Comparison of ENCODE assay signal across 9 cellular contexts in genomic region chr17:63826468-63827001, GRCh38. TPM values are rescaled to one million over a fixed set of nuclear protein-coding genes. Genes with fewer than 3 reads are reported as not detected.
DNase-seq lines count a peak whose midpoint lies in the region; ATAC-seq and TF ChIP-seq lines count a peak whose summit lies in the region.
"Had no signal": no experiment of that assay in that cellular context is flagged by ENCODE, and none has a peak within 500 bp of the region (broad histone marks: within the 10 kb centered on the region; RNA-seq: fewer than 3 reads in every experiment).

No MANE protein-coding gene starts in this region.

- TF ChIP-seq EP300 in gastroesophageal sphincter (IDR thresholded peaks at IDR 0.05): no peak

- no peak for DNase-seq in CD4-positive, alpha-beta memory T cell
- DNase-seq in WTC11 (ENCODE audit: low spot score) (no peak), trophoblast cell (no peak), GM19240 (ENCODE audit: insufficient read length, low spot score) (no peak), MV-4-11 (lab: John Stamatoyannopoulos, UW) (no peak)

- peak; percentile 2 for ATAC-seq in HG02840 (IDR thresholded peaks at IDR 0.05; ENCODE audit: low FRiP score, unreplicated experiment)
- ATAC-seq in WTC11: peak; percentile 2
- peak; percentile 4 for ATAC-seq in gastroesophageal sphincter
- ATAC-seq in HG03354 (IDR thresholded peaks at IDR 0.05; ENCODE audit: poor library complexity, severe bottlenecking, unreplicated experiment): no peak

- peaks cover 55% of the 10 kb centered on the region for H3K4me1 ChIP-seq in CD4-positive, alpha-beta memory T cell (ENCODE audit: insufficient read depth, low read length)
- peaks cover 0 to 58% (median 24%) of the 10 kb centered on the region in 3 donors for H3K4me1 ChIP-seq in gastroesophageal sphincter
- peaks cover 0 to 11% of the 10 kb centered on the region in 2 experiments for H3K4me1 ChIP-seq in trophoblast cell (ENCODE audit: control insufficient read depth in 1 of 2, insufficient read depth in 2 of 2, low read length in 2 of 2)

- peak overlapping the region; percentile 40 for H2AK5ac ChIP-seq in trophoblast cell (ENCODE audit: low read length)

- no peak overlapping the region for H3K18ac ChIP-seq in trophoblast cell (ENCODE audit: low read length)

- H3K14ac ChIP-seq in trophoblast cell (ENCODE audit: low read length): peak overlapping the region; percentile 59

- POLR2A ChIA-PET in CD4-positive, alpha-beta memory T cell (lab: Charles Lee; ENCODE audit: partially characterized antibody): interaction anchor here (0.9 to 12.7 kb wide), 13 partner anchors 8 to 320 kb away, joined by 3 to 129 read pairs (median 4); partner anchors contain the start of genes CCDC47, DDX42, LIMD2 and MAP3K3
- POLR2A ChIA-PET in WTC11 (lab: Charles Lee): interaction anchor here (1.0 to 1.6 kb wide), 3 partner anchors 17 to 53 kb away, joined by 4 to 9 read pairs (median 7); partner anchors contain the start of genes CCDC47 and DDX42

- H2BK5ac ChIP-seq in trophoblast cell (ENCODE audit: low read depth, low read length, poor library complexity): peak overlapping the region; percentile 35

- H3K27me3 Mint-ChIP-seq in CD4-positive, alpha-beta memory T cell: no peaks in the 10 kb centered on the region
- no peaks in the 10 kb centered on the region for H3K27me3 Mint-ChIP-seq in WTC11 (ENCODE audit: low read depth)

- peaks cover 13% of the 10 kb centered on the region for H3K79me1 ChIP-seq in trophoblast cell (ENCODE audit: low read length)

- peak overlapping the region; percentile 27 for H2BK120ac ChIP-seq in trophoblast cell (ENCODE audit: insufficient read depth, low read length, poor library complexity)

- intact Hi-C loops in CD4-positive, alpha-beta memory T cell (cut with micrococcal nuclease): loop anchor here (1.0 to 5.0 kb wide), 5 partner anchors 17 to 204 kb away; partner anchors contain the start of genes CCDC47, MAP3K3 and STRADA

- TF ChIP-seq CTCF in WTC11 (IDR thresholded peaks at IDR 0.05) (no peak), gastroesophageal sphincter (IDR thresholded peaks at IDR 0.05) (no peak)

- peak overlapping the region; percentile 90 for H3K27ac ChIP-seq in CD4-positive, alpha-beta memory T cell (ENCODE audit: low read depth, low read length)
- H3K27ac ChIP-seq in gastroesophageal sphincter: peak overlapping the region; percentile 29 to 89 (median 86)
- peak overlapping the region; percentile 44 for H3K27ac ChIP-seq in trophoblast cell (ENCODE audit: low read depth, low read length)

- peak overlapping the region; percentile 8 for H4K91ac ChIP-seq in trophoblast cell (ENCODE audit: low read depth, low read length)

- H3K4me3 ChIP-seq in CD4-positive, alpha-beta memory T cell (ENCODE audit: low read length in 2 of 2): peak overlapping the region; percentile 93
- peak overlapping the region; percentile 43 to 90 for H3K4me3 ChIP-seq in gastroesophageal sphincter
- H3K4me3 ChIP-seq in trophoblast cell (ENCODE audit: low read depth, low read length): peak overlapping the region; percentile 92

- peaks cover 42 to 92% (median 72%) of the 10 kb centered on the region in 4 donors for H3K4me1 Mint-ChIP-seq in CD4-positive, alpha-beta memory T cell
- H3K4me1 Mint-ChIP-seq in WTC11: peaks cover 18% of the 10 kb centered on the region

- H3K4ac ChIP-seq in trophoblast cell (ENCODE audit: low read depth, low read length): peak overlapping the region; percentile 27

- H3K79me2 ChIP-seq in trophoblast cell (ENCODE audit: control insufficient read depth, insufficient read depth, low read length, poor library complexity): peaks cover 13% of the 10 kb centered on the region

- H4K12ac ChIP-seq in trophoblast cell (ENCODE audit: low read depth, low read length): peak overlapping the region; percentile 58

- CTCF ChIA-PET in CD4-positive, alpha-beta memory T cell (lab: Charles Lee; ENCODE audit: partially characterized antibody): interaction anchor here (1.0 to 2.8 kb wide), 6 partner anchors 8 to 39 kb away, joined by 3 to 10 read pairs (median 3); partner anchors contain the start of gene SMARCD2
- CTCF ChIA-PET in WTC11 (lab: Charles Lee): interaction anchor here (2.0 to 4.4 kb wide), 2 partner anchors 13 to 22 kb away, joined by 5 to 16 read pairs; no protein-coding TSS in a partner anchor

- H3K27me3 ChIP-seq in CD4-positive, alpha-beta memory T cell (ENCODE audit: insufficient read depth, low read length): no peaks in the 10 kb centered on the region
- H3K27me3 ChIP-seq in gastroesophageal sphincter (no peaks in the 10 kb centered on the region), trophoblast cell (ENCODE audit: insufficient read depth, low read length) (no peaks in the 10 kb centered on the region)

- no peak for TF ChIP-seq POLR2A in gastroesophageal sphincter (IDR thresholded peaks at IDR 0.05)

- H4K8ac ChIP-seq in trophoblast cell (ENCODE audit: low read depth, low read length): peak overlapping the region; percentile 73

- peaks cover 62 to 93% of the 10 kb centered on the region in 2 donors for H3K36me3 Mint-ChIP-seq in CD4-positive, alpha-beta memory T cell
- H3K36me3 Mint-ChIP-seq in WTC11: peaks cover 76% of the 10 kb centered on the region

- WGBS in gastroesophageal sphincter (ENCODE audit: low coverage in 1 of 2), 2 donors: 0 to 1% methylated on average over 5 to 20 of the region's 31 CpGs
- whole genome bisulfite sequencing in trophoblast cell (ENCODE audit: extremely low coverage, insufficient coverage, insufficient read length): no CpG with 5 or more reads among the region's 31 CpGs

- peak overlapping the region; percentile 95 to 100 (median 100) for H3K27ac Mint-ChIP-seq in CD4-positive, alpha-beta memory T cell
- H3K27ac Mint-ChIP-seq in WTC11: peak overlapping the region; percentile 100

- no peaks in the 10 kb centered on the region for H3K9me3 ChIP-seq in CD4-positive, alpha-beta memory T cell (ENCODE audit: control insufficient read depth in 1 of 2, low read length in 2 of 2)
- H3K9me3 ChIP-seq in gastroesophageal sphincter: no peaks in the 10 kb centered on the region
- no peaks in the 10 kb centered on the region for H3K9me3 ChIP-seq in trophoblast cell (ENCODE audit: insufficient read depth, low read depth, low read length)

- no peak overlapping the region for H3K23ac ChIP-seq in trophoblast cell (ENCODE audit: low read length)

- peak overlapping the region; percentile 93 to 100 (median 98) for H3K4me3 Mint-ChIP-seq in CD4-positive, alpha-beta memory T cell
- peak overlapping the region; percentile 96 for H3K4me3 Mint-ChIP-seq in WTC11

- H3K36me3 ChIP-seq in CD4-positive, alpha-beta memory T cell (ENCODE audit: insufficient read depth, low read length): peaks cover 67% of the 10 kb centered on the region
- H3K36me3 ChIP-seq in gastroesophageal sphincter: peaks cover 0 to 69% of the 10 kb centered on the region in 2 donors
- H3K36me3 ChIP-seq in trophoblast cell (ENCODE audit: control insufficient read depth in 1 of 2, insufficient read depth in 2 of 2, low read length in 2 of 2): peaks cover 46 to 66% of the 10 kb centered on the region in 2 experiments

- peaks cover 0 to 3% (median 0%) of the 10 kb centered on the region in 8 donors for H3K9me3 Mint-ChIP-seq in CD4-positive, alpha-beta memory T cell
- H3K9me3 Mint-ChIP-seq in WTC11: no peaks in the 10 kb centered on the region

- H3K4me2 ChIP-seq in trophoblast cell (ENCODE audit: low read length): peak overlapping the region; percentile 91

- peak overlapping the region; percentile 93 for H3K9ac ChIP-seq in trophoblast cell (ENCODE audit: low read length)

- no peak overlapping the region for H2BK12ac ChIP-seq in trophoblast cell (ENCODE audit: low read length)

- H2AFZ ChIP-seq in trophoblast cell (ENCODE audit: insufficient read depth, low read length, poor library complexity): peak overlapping the region; percentile 73

TF ChIP-seq in WTC11, 78 proteins besides CTCF, POLR2A, EP300 and RAD21 (continues in another document):
- TF ChIP-seq TEAD1 (CRISPR knock-in tag; IDR thresholded peaks at IDR 0.05): 0 out of 2 replicates have a peak, but pooled peaks have one; percentile 7

RNA-seq across cellular contexts. Expression of gene PSMC5, which starts 0.7 kb away (rescaled TPM):
- 100 to 1,000 TPM; 121 TPM for total RNA-seq in CD4-positive, alpha-beta memory T cell
- polyA plus RNA-seq in CD4-positive, alpha-beta memory T cell: 100 to 1,000 TPM; 188 to 227 TPM
- total RNA-seq in WTC11 (2021) (135 to 152 TPM (median 149 TPM) in 3 replicates), gastroesophageal sphincter (100 to 1,000 TPM in 2 of 4 donors, 10 to 100 TPM in 2; 79.5 to 110 (median 95.7) TPM)
- 115 and 118 TPM in 2 replicates for polyA plus RNA-seq in trophoblast cell (2013)

RNA-seq across cellular contexts. Expression of gene FTSJ3, which starts 0.9 kb away (rescaled TPM):
- 10 to 100 TPM; 62.1 to 62.2 TPM for total RNA-seq in CD4-positive, alpha-beta memory T cell
- 10 to 100 TPM; 12.3 to 40.8 TPM for polyA plus RNA-seq in CD4-positive, alpha-beta memory T cell
- total RNA-seq in WTC11 (2021) (47.7 to 62.1 TPM (median 52.0 TPM) in 3 replicates), gastroesophageal sphincter (10 to 100 TPM; 36.3 to 53.2 (median 51.7) TPM)
- 31.9 and 33.0 TPM in 2 replicates for polyA plus RNA-seq in trophoblast cell (2013)

RNA-seq across cellular contexts. Expression of gene SMARCD2, which starts 15.9 kb away (rescaled TPM):
- 100 to 1,000 TPM; 113 to 114 TPM for total RNA-seq in CD4-positive, alpha-beta memory T cell
- 100 to 1,000 TPM in 1 of 2 donors, 10 to 100 TPM in 1; 80.4 to 125 TPM for polyA plus RNA-seq in CD4-positive, alpha-beta memory T cell
- total RNA-seq in WTC11 (2021) (80.1 to 106 TPM (median 86.7 TPM) in 3 replicates), gastroesophageal sphincter (100 to 1,000 TPM; 103 to 160 (median 141) TPM)
- polyA plus RNA-seq in trophoblast cell (2013): 41.9 and 43.4 TPM in 2 replicates

RNA-seq across cellular contexts. Expression of gene CSH2, which starts 46.9 kb away (rescaled TPM):
- total RNA-seq in CD4-positive, alpha-beta memory T cell: not detected
- polyA plus RNA-seq in CD4-positive, alpha-beta memory T cell: not detected
- not detected in 3 replicates for total RNA-seq in WTC11 (2021)
- under 1 TPM in 1 of 4 donors, not detected in 3; 0.23 TPM for total RNA-seq in gastroesophageal sphincter
- not detected in 2 replicates for polyA plus RNA-seq in trophoblast cell (2013)
- total RNA-seq: NCI-H460 had no signal

RNA-seq across cellular contexts. Expression of gene DDX42, which starts 52.6 kb away (rescaled TPM):
- 100 to 1,000 TPM; 174 to 183 TPM for total RNA-seq in CD4-positive, alpha-beta memory T cell
- 10 to 100 TPM in 1 of 2 donors, 1 to 10 TPM in 1; 6.9 to 18.4 TPM for polyA plus RNA-seq in CD4-positive, alpha-beta memory T cell
- total RNA-seq in WTC11 (2021) (102 to 128 TPM (median 106 TPM) in 3 replicates), gastroesophageal sphincter (100 to 1,000 TPM in 2 of 4 donors, 10 to 100 TPM in 2; 66.6 to 126 (median 98.8) TPM)
- 54.6 and 57.5 TPM in 2 replicates for polyA plus RNA-seq in trophoblast cell (2013)
